Comparison of ENCODE assay signal across 11 cellular contexts in genomic region chr10:51244739-51245138, GRCh38.
DNase-seq lines count a peak whose midpoint lies in the region; ATAC-seq lines count a peak whose summit lies in the region.
"Had no signal": no experiment of that assay in that cellular context is flagged by ENCODE, and none has a peak within 500 bp of the region (broad histone marks: within the 10 kb centered on the region; RNA-seq: fewer than 3 reads in every experiment).

No MANE protein-coding gene starts in this region.

- intact Hi-C loops in Right ventricle myocardium inferior (cut with DNase I) (loop anchor here (5.0 kb wide), 1 partner anchor 92 kb away; no protein-coding TSS in a partner anchor), cardiac septum (cut with DNase I) (loop anchor here (10.0 kb wide), 1 partner anchor 170 kb away; the partner anchor contains the start of gene PRKG1)

- no peaks in the 10 kb centered on the region for H3K36me3 ChIP-seq in mesodermal cell (ENCODE audit: control insufficient read depth, insufficient read depth, low read length)

- no peak overlapping the region for H3K4me3 ChIP-seq in mesodermal cell (ENCODE audit: extremely low read depth, insufficient read depth, low read length, poor library complexity, severe bottlenecking)

- DNase-seq in Right ventricle myocardium inferior (ENCODE audit: missing footprints) = no peak
- no peak for DNase-seq in cardiac septum (ENCODE audit: low spot score)
- DNase-seq in fibroblast of gingiva (ENCODE audit: low read depth) = peak; percentile 27
- DNase-seq in HK-2 (ENCODE audit: unreplicated experiment) = no peak
- no peak for DNase-seq in stimulated activated CD4-positive, alpha-beta T cell treated with anti-CD3 and anti-CD28 coated beads, Interleukin-2, amount 100 ng/mL, for 48 hours
- DNase-seq in stimulated activated naive CD8-positive, alpha-beta T cell treated with anti-CD3 and anti-CD28 coated beads, Interleukin-15, Interleukin-2, amounts not matched to agents 100 U/mL and 50 U/mL, for 24 hours = no peak
- DNase-seq: activated naive CD8-positive, alpha-beta T cell treated with anti-CD3 and anti-CD28 coated beads for 36 hours; NCI-H82 had no signal

- no peaks in the 10 kb centered on the region for H3K9me3 ChIP-seq in mesodermal cell (ENCODE audit: control insufficient read depth, low read length)

- 0 to 46% methylated on average over 1 to 2 of the region's 4 CpGs for WGBS in mesodermal cell (ENCODE audit: insufficient coverage in 2 of 2), 2 experiments

- H3K4me1 ChIP-seq in mesodermal cell (ENCODE audit: control insufficient read depth, insufficient read depth, low read length, poor library complexity, severe bottlenecking) = peaks cover 3% of the 10 kb centered on the region

- ATAC-seq in Right ventricle myocardium inferior = peak; percentile 82
- ATAC-seq in HG03139 (IDR thresholded peaks at IDR 0.05; ENCODE audit: unreplicated experiment) = no peak
- no peak for ATAC-seq in stimulated activated naive CD8-positive, alpha-beta T cell treated with anti-CD3 and anti-CD28 coated beads, Interleukin-15, Interleukin-2, amounts not matched to agents 100 U/mL and 50 U/mL, for 24 hours
- ATAC-seq: HCT116 had no signal

- peak overlapping the region; percentile 78 for H3K27ac ChIP-seq in mesodermal cell (ENCODE audit: low read depth, low read length, severe bottlenecking)
